In genomic region chr5:154010660-154011059, GRCh38 we compare ENCODE assay signal across 37 cellular contexts. TPM values are rescaled to one million over a fixed set of nuclear protein-coding genes. Genes with fewer than 3 reads are reported as not detected.
DNase-seq lines count a peak whose midpoint lies in the region; ATAC-seq and TF ChIP-seq lines count a peak whose summit lies in the region.
"Had no signal": no experiment of that assay in that cellular context is flagged by ENCODE, and none has a peak within 500 bp of the region (broad histone marks: within the 10 kb centered on the region; RNA-seq: fewer than 3 reads in every experiment).

No MANE protein-coding gene starts in this region.

- no peak overlapping the region for H3K4me3 ChIP-seq in vagina
- H3K4me3 ChIP-seq: BLaER1 treated with 17β-estradiol and CSF1 and Interleukin-3, amounts not matched to agents 10 nM and 100 nM; esophagus muscularis mucosa; gastrocnemius medialis; pancreas; smooth muscle cell; thoracic aorta had no signal

- no peaks in the 10 kb centered on the region for H3K9me3 ChIP-seq in vagina
- H3K9me3 ChIP-seq in CD4-positive, alpha-beta T cell (ENCODE audit: control insufficient read depth, low read length) = no peaks in the 10 kb centered on the region
- H3K9me3 ChIP-seq: esophagus muscularis mucosa, gastrocnemius medialis, pancreas, thoracic aorta had no signal

- peak; percentile 41 for DNase-seq in EH (ENCODE audit: low read depth)
- peak; percentile 45 for DNase-seq in RKO (ENCODE audit: low spot score)
- DNase-seq in foreskin keratinocyte = no peak
- DNase-seq in cerebellar cortex (ENCODE audit: low spot score) = no peak
- DNase-seq in vagina (ENCODE audit: extremely low spot score in 2 of 2) = no peak
- DNase-seq in CD4-positive, alpha-beta T cell = no peak
- DNase-seq in activated CD4-positive, CD25-positive, alpha-beta regulatory T cell (lab: John Stamatoyannopoulos, UW) = no peak
- DNase-seq: ACHN; activated CD4-positive, alpha-beta T cell treated with anti-CD3 and anti-CD28 coated beads, Interleukin-2, amount 10 ng/mL, durations not matched to agents 7 days and 5 days; activated CD8-positive, alpha-beta memory T cell treated with anti-CD3 and anti-CD28 coated beads, Interleukin-2, amount 10 ng/mL, durations not matched to agents 7 days and 5 days; activated gamma-delta T cell treated with Interleukin-2 at 50 U/mL for 16 hours; activated naive CD8-positive, alpha-beta T cell treated with anti-CD3 and anti-CD28 coated beads, Interleukin-2, amount 10 ng/mL, durations not matched to agents 7 days and 5 days; activated T-cell treated with anti-CD3 and anti-CD28 coated beads, Interleukin-2, amount 50 U/mL, for 48 hours; COR-L47; DMS53; gastrocnemius medialis; GDM1; GOT3; left colon; NCI-H1105; NCI-H187; pancreas; retina; RPMI8226; stimulated activated CD4-positive, alpha-beta T cell treated with anti-CD3 and anti-CD28 coated beads, Interleukin-2, amount 100 ng/mL, for 24 hours; stimulated activated naive CD8-positive, alpha-beta T cell treated with anti-CD3 and anti-CD28 coated beads, Interleukin-15, amount 100 ng/mL, for 72 hours; T-cell had no signal

- no peak overlapping the region for H3K4me3 Mint-ChIP-seq in CD4-positive, alpha-beta T cell
- H3K4me3 Mint-ChIP-seq: activated CD4-positive, alpha-beta T cell treated with anti-CD3 and anti-CD28 coated beads, Interleukin-2, amount 10 ng/mL, durations not matched to agents 7 days and 5 days; activated CD8-positive, alpha-beta memory T cell treated with anti-CD3 and anti-CD28 coated beads, Interleukin-2, amount 10 ng/mL, durations not matched to agents 7 days and 5 days; activated naive CD8-positive, alpha-beta T cell treated with anti-CD3 and anti-CD28 coated beads, Interleukin-2, amount 10 ng/mL, durations not matched to agents 7 days and 5 days; central memory CD8-positive, alpha-beta T cell; dendritic cell treated with granulocyte-macrophage colony-stimulating factor and Interleukin-4, amounts not matched to agents 40 ng/mL and 50 ng/mL, for 4 days; memory B cell; neural crest cell; stimulated activated naive CD8-positive, alpha-beta T cell treated with anti-CD3 and anti-CD28 coated beads, Interleukin-15, amount 100 ng/mL, for 72 hours; T-cell; WTC11 had no signal

- H3K27me3 ChIP-seq in foreskin keratinocyte (no peaks in the 10 kb centered on the region), vagina (no peaks in the 10 kb centered on the region)
- no peaks in the 10 kb centered on the region for H3K27me3 ChIP-seq in CD4-positive, alpha-beta T cell (ENCODE audit: control insufficient read depth, insufficient read depth, low read length)
- H3K27me3 ChIP-seq: BLaER1 treated with 17β-estradiol and CSF1 and Interleukin-3, amounts not matched to agents 10 nM and 100 nM; esophagus muscularis mucosa; gastrocnemius medialis; pancreas had no signal

- no peaks in the 10 kb centered on the region for H3K4me1 ChIP-seq in foreskin keratinocyte
- H3K4me1 ChIP-seq in vagina = no peaks in the 10 kb centered on the region
- H3K4me1 ChIP-seq: BLaER1 treated with 17β-estradiol and CSF1 and Interleukin-3, amounts not matched to agents 10 nM and 100 nM had no signal

- ATAC-seq in foreskin keratinocyte = peak; percentile 35
- ATAC-seq in CD4-positive, alpha-beta T cell (ENCODE audit: poor library complexity) = no peak
- ATAC-seq: activated CD8-positive, alpha-beta memory T cell treated with anti-CD3 and anti-CD28 coated beads, Interleukin-2, amount 10 ng/mL, durations not matched to agents 7 days and 5 days; gastrocnemius medialis; left colon; pancreas; stimulated activated naive CD8-positive, alpha-beta T cell treated with anti-CD3 and anti-CD28 coated beads, Interleukin-15, amount 100 ng/mL, for 72 hours; T-cell; WTC11 had no signal

- peaks cover 2% of the 10 kb centered on the region for H3K9me3 Mint-ChIP-seq in CD4-positive, alpha-beta T cell
- H3K9me3 Mint-ChIP-seq: activated CD4-positive, alpha-beta T cell treated with anti-CD3 and anti-CD28 coated beads, Interleukin-2, amount 10 ng/mL, durations not matched to agents 7 days and 5 days; activated naive CD8-positive, alpha-beta T cell treated with anti-CD3 and anti-CD28 coated beads, Interleukin-2, amount 10 ng/mL, durations not matched to agents 7 days and 5 days; central memory CD8-positive, alpha-beta T cell; dendritic cell treated with granulocyte-macrophage colony-stimulating factor and Interleukin-4, amounts not matched to agents 40 ng/mL and 50 ng/mL, for 4 days; neural crest cell; stimulated activated naive CD8-positive, alpha-beta T cell treated with anti-CD3 and anti-CD28 coated beads, Interleukin-15, amount 100 ng/mL, for 72 hours; T-cell; WTC11 had no signal

- intact Hi-C loops in vagina (cut with DNase I) = no loop called here
- intact Hi-C loops in CD4-positive, alpha-beta T cell (cut with DNase I, micrococcal nuclease) = no loop called here

- H3K27ac Mint-ChIP-seq in CD4-positive, alpha-beta T cell = no peak overlapping the region
- H3K27ac Mint-ChIP-seq: activated CD4-positive, alpha-beta T cell treated with anti-CD3 and anti-CD28 coated beads, Interleukin-2, amount 10 ng/mL, durations not matched to agents 7 days and 5 days; activated CD8-positive, alpha-beta memory T cell treated with anti-CD3 and anti-CD28 coated beads, Interleukin-2, amount 10 ng/mL, durations not matched to agents 7 days and 5 days; activated naive CD8-positive, alpha-beta T cell treated with anti-CD3 and anti-CD28 coated beads, Interleukin-2, amount 10 ng/mL, durations not matched to agents 7 days and 5 days; dendritic cell treated with granulocyte-macrophage colony-stimulating factor and Interleukin-4, amounts not matched to agents 40 ng/mL and 50 ng/mL, for 4 days; memory B cell; stimulated activated naive CD8-positive, alpha-beta T cell treated with anti-CD3 and anti-CD28 coated beads, Interleukin-15, amount 100 ng/mL, for 72 hours; T-cell; WTC11 had no signal

- TF ChIP-seq POLR2A in vagina (IDR thresholded peaks at IDR 0.05) = no peak

- peak overlapping the region; percentile 25; the same call in 1 of the 2 replicates for H3K27ac ChIP-seq in 22Rv1
- H3K27ac ChIP-seq in foreskin keratinocyte = no peak overlapping the region
- no peak overlapping the region for H3K27ac ChIP-seq in vagina
- no peak overlapping the region for H3K27ac ChIP-seq in CD4-positive, alpha-beta T cell (ENCODE audit: low read depth, low read length)
- H3K27ac ChIP-seq: BLaER1 treated with 17β-estradiol and CSF1 and Interleukin-3, amounts not matched to agents 10 nM and 100 nM; esophagus muscularis mucosa; gastrocnemius medialis; pancreas; thoracic aorta had no signal

- peaks cover 87% of the 10 kb centered on the region for H3K36me3 Mint-ChIP-seq in CD4-positive, alpha-beta T cell (ENCODE audit: low read depth)
- H3K36me3 Mint-ChIP-seq: WTC11 had no signal

- peaks cover 0 to 19% of the 10 kb centered on the region in 2 donors for H3K36me3 ChIP-seq in vagina
- H3K36me3 ChIP-seq: thoracic aorta had no signal

- no peaks in the 10 kb centered on the region for H3K4me1 Mint-ChIP-seq in CD4-positive, alpha-beta T cell (ENCODE audit: low read depth)
- H3K4me1 Mint-ChIP-seq: activated CD4-positive, alpha-beta T cell treated with anti-CD3 and anti-CD28 coated beads, Interleukin-2, amount 10 ng/mL, durations not matched to agents 7 days and 5 days; activated CD8-positive, alpha-beta memory T cell treated with anti-CD3 and anti-CD28 coated beads, Interleukin-2, amount 10 ng/mL, durations not matched to agents 7 days and 5 days; activated naive CD8-positive, alpha-beta T cell treated with anti-CD3 and anti-CD28 coated beads, Interleukin-2, amount 10 ng/mL, durations not matched to agents 7 days and 5 days; memory B cell; neural crest cell; stimulated activated naive CD8-positive, alpha-beta T cell treated with anti-CD3 and anti-CD28 coated beads, Interleukin-15, amount 100 ng/mL, for 72 hours had no signal

- no peaks in the 10 kb centered on the region for H3K27me3 Mint-ChIP-seq in CD4-positive, alpha-beta T cell
- H3K27me3 Mint-ChIP-seq: activated CD4-positive, alpha-beta T cell treated with anti-CD3 and anti-CD28 coated beads, Interleukin-2, amount 10 ng/mL, durations not matched to agents 7 days and 5 days; activated CD8-positive, alpha-beta memory T cell treated with anti-CD3 and anti-CD28 coated beads, Interleukin-2, amount 10 ng/mL, durations not matched to agents 7 days and 5 days; activated naive CD8-positive, alpha-beta T cell treated with anti-CD3 and anti-CD28 coated beads, Interleukin-2, amount 10 ng/mL, durations not matched to agents 7 days and 5 days; central memory CD8-positive, alpha-beta T cell; dendritic cell treated with granulocyte-macrophage colony-stimulating factor and Interleukin-4, amounts not matched to agents 40 ng/mL and 50 ng/mL, for 4 days; memory B cell; stimulated activated naive CD8-positive, alpha-beta T cell treated with anti-CD3 and anti-CD28 coated beads, Interleukin-15, amount 100 ng/mL, for 72 hours; T-cell had no signal

- TF ChIP-seq CTCF in 22Rv1 (IDR thresholded peaks at IDR 0.05) (no peak), foreskin keratinocyte (conservative IDR thresholded peaks at IDR 0.05) (no peak), vagina (IDR thresholded peaks at IDR 0.05) (no peak)
- TF ChIP-seq CTCF in CD4-positive, alpha-beta T cell (IDR thresholded peaks at IDR 0.05) = no peak

- CTCF ChIA-PET in CD4-positive, alpha-beta T cell (lab: Charles Lee) = no interaction called here

- POLR2A ChIA-PET in CD4-positive, alpha-beta T cell (lab: Charles Lee) = no interaction called here

RNA-seq across cellular contexts. Expression of gene FAM114A2, which starts 28.1 kb away (rescaled TPM):
- total RNA-seq in foreskin keratinocyte = 16.4 and 18.6 TPM in 2 replicates
- polyA plus RNA-seq in foreskin keratinocyte = 6.1 and 6.8 TPM in 2 replicates
- 20.4 TPM for total RNA-seq in vagina
- 10 to 100 TPM; 21.9 to 23.3 TPM for total RNA-seq in CD4-positive, alpha-beta T cell

RNA-seq across cellular contexts. Expression of gene MFAP3, which starts 28.1 kb away (rescaled TPM):
- total RNA-seq in foreskin keratinocyte (34.6 and 34.8 TPM in 2 replicates), vagina (38.5 TPM)
- 2.0 and 2.9 TPM in 2 replicates for polyA plus RNA-seq in foreskin keratinocyte
- total RNA-seq in CD4-positive, alpha-beta T cell = 10 to 100 TPM; 14.9 to 17.7 TPM

Comparison
In these comparisons a context has a peak if more than half of its experiments do, and no peak if none do; other contexts are left out.
1. DNase-seq: peak in EH (single experiment) and RKO (single experiment); none in foreskin keratinocyte (0 of 2), cerebellar cortex (single experiment), vagina (0 of 2), CD4-positive, alpha-beta T cell (0 of 10) and activated CD4-positive, CD25-positive, alpha-beta regulatory T cell (0 of 4).